Comparison of ENCODE assay signal across 8 cellular contexts in the genomic region with DNA sequence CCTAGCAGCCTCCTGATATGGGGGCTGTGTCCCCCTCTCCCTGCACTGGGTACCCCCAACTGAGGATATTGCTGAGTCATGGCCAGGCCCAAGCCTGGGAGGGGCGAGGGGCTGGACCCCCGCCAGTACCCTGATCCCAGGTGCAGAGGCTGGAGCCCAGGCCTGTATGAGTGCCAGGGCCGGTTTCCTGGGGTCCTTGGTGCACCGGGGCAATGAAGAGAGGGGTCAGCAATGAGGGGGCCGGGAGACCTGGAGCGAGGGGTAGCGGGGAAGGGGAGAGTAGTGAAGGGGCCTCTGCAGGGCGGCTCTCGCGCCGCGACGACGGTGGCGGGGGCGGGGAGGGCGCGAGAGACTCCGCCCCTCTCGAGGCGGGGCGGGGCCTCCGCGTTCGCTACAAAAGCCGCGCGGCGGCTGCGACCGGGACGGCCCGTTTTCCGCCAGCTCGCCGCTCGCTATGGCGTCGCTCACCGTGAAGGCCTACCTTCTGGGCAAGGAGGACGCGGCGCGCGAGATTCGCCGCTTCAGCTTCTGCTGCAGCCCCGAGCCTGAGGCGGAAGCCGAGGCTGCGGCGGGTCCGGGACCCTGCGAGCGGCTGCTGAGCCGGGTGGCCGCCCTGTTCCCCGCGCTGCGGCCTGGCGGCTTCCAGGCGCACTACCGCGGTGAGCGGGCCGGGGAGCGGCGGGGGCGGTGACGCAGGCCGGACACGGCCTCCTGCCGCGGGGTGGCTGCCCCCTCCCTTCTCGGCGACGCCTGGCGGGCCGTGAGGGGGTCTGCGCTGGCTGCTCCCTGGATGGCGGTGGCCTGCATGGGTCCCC. TPM values are rescaled to one million over a fixed set of nuclear protein-coding genes. Genes with fewer than 3 reads are reported as not detected.
A peak's percentile ranks its signal among the peaks of the same experiment; 100 is the strongest.
DNase-seq lines count a peak whose midpoint lies in the region; ATAC-seq and TF ChIP-seq lines count a peak whose summit lies in the region.

A gene (plus strand): TSS at position 423 of the 815 bp plus-strand sequence. CDS start 32 bp downstream, at position 455.

- DNase-seq in GM06990 (ENCODE audit: extremely low read depth, insufficient read length) (peak; percentile 88), GM23338 (ENCODE audit: low spot score) (peak; percentile 80), LoVo (ENCODE audit: low spot score) (peak; percentile 81), T-helper 1 cell (peak; percentile 59 to 81 (median 73)), amniotic stem cell (lab: John Stamatoyannopoulos, UW) (peak; percentile 48), left cardiac atrium (peak; percentile 87), posterior vena cava (ENCODE audit: low spot score) (peak; percentile 96), upper lobe of right lung (peak; percentile 93)

- no peak for TF ChIP-seq CTCF in GM06990 (IDR thresholded peaks at IDR 0.05; ENCODE audit: insufficient read depth, low read length, poor library complexity, severe bottlenecking)
- TF ChIP-seq CTCF in GM23338 (conservative IDR thresholded peaks at IDR 0.05; ENCODE audit: low read depth in 2 of 2): no peak
- no peak for TF ChIP-seq CTCF in upper lobe of right lung (IDR thresholded peaks at IDR 0.05)

- H3K4me2 ChIP-seq in GM23338: peak within 1 kb of the TSS; percentile 98

- peaks cover 43% of the 10 kb centered on the region for H3K36me3 Mint-ChIP-seq in GM23338 (ENCODE audit: low read depth)

- peaks cover 32% of the 10 kb centered on the region for H3K4me1 Mint-ChIP-seq in GM23338

- no peaks in the 10 kb centered on the region for H3K9me2 ChIP-seq in GM23338 (ENCODE audit: insufficient read depth)

- peaks cover 40% of the 10 kb centered on the region for H3F3A ChIP-seq in GM23338 (replicated peaks; ENCODE audit: low read depth)

- peak within 1 kb of the TSS; percentile 85 for H3K27ac Mint-ChIP-seq in GM23338

- peak within 1 kb of the TSS; percentile 76; the same call in 1 of the 2 replicates for H3K27ac ChIP-seq in GM23338 (ENCODE audit: low read depth)
- peak within 1 kb of the TSS; percentile 97 for H3K27ac ChIP-seq in upper lobe of right lung

- H3K4me3 ChIP-seq in GM06990 (replicated peaks; ENCODE audit: low read depth, low read length): peak within 1 kb of the TSS; percentile 82
- peak within 1 kb of the TSS; percentile 92 for H3K4me3 ChIP-seq in GM23338
- peak within 1 kb of the TSS; percentile 100 for H3K4me3 ChIP-seq in upper lobe of right lung

- H3K79me2 ChIP-seq in GM23338 (replicated peaks; ENCODE audit: insufficient read depth): peaks cover 21% of the 10 kb centered on the region

- H3K27me3 Mint-ChIP-seq in GM23338 (ENCODE audit: insufficient read depth, low read depth, poor library complexity): peaks cover 34% of the 10 kb centered on the region

- H3K27me3 ChIP-seq in GM06990 (replicated peaks; ENCODE audit: control insufficient read depth, insufficient read depth, low read length): no peaks in the 10 kb centered on the region
- peaks cover 12% of the 10 kb centered on the region; the same call in 1 of the 2 replicates for H3K27me3 ChIP-seq in GM23338 (ENCODE audit: insufficient read depth)
- no peaks in the 10 kb centered on the region for H3K27me3 ChIP-seq in upper lobe of right lung

- H3K4me1 ChIP-seq in GM23338 (ENCODE audit: insufficient read depth) (peaks cover 31% of the 10 kb centered on the region), upper lobe of right lung (peaks cover 62% of the 10 kb centered on the region)

- H3K36me3 ChIP-seq in GM06990 (ENCODE audit: control insufficient read depth, insufficient read depth, low read length) (peaks cover 16% of the 10 kb centered on the region), GM23338 (ENCODE audit: insufficient read depth) (peaks cover 18% of the 10 kb centered on the region), upper lobe of right lung (peaks cover 39% of the 10 kb centered on the region)

- intact Hi-C loops in left cardiac atrium (cut with DNase I): loop anchor here in 1 of 2 donors (5.0 kb wide), 1 partner anchor 37 kb away; a partner anchor contains a TSS
- intact Hi-C loops in posterior vena cava (cut with DNase I): loop anchor here in 1 of 2 donors (2.0 kb wide), 1 partner anchor 14 kb away; a partner anchor contains a TSS
- intact Hi-C loops in upper lobe of right lung (cut with DNase I): no loop called here

- ATAC-seq in GM23338 (peak; percentile 16), left cardiac atrium (peak; percentile 73 to 78), upper lobe of right lung (peak; percentile 77)

- H4K20me1 ChIP-seq in GM23338 (replicated peaks; ENCODE audit: insufficient read depth): peaks cover 11% of the 10 kb centered on the region

- no peaks in the 10 kb centered on the region for H3K9me3 ChIP-seq in upper lobe of right lung

- no peaks in the 10 kb centered on the region for H3K9me3 Mint-ChIP-seq in GM23338

- H3K4me3 Mint-ChIP-seq in GM23338: peak within 1 kb of the TSS; percentile 92

- no peak within 1 kb of the TSS for H2AFZ ChIP-seq in GM23338

TF ChIP-seq in GM23338, 12 proteins besides CTCF, POLR2A, EP300 and RAD21:
- peak; percentile 99 for TF ChIP-seq POLR2AphosphoS5 (IDR thresholded peaks at IDR 0.05; ENCODE audit: low read depth)
- no peak for TF ChIP-seq STAT1 (IDR thresholded peaks at IDR 0.05; ENCODE audit: unreplicated experiment)

RNA-seq across cellular contexts. Expression of the gene that starts here (rescaled TPM):
- total RNA-seq in GM23338 (2014; rRNA removed; shearing (Covaris generic)): 83.6 and 92.6 TPM in 2 replicates
- 52.5 and 58.0 TPM in 2 replicates for polyA plus RNA-seq in GM23338 (2016; fragmentation: Nextera tagmentation; extraction: Ambion mirVana)
- total RNA-seq in left cardiac atrium (100 to 1,000 TPM; 302 to 316 TPM), posterior vena cava (100 to 1,000 TPM; 245 to 333 TPM), upper lobe of right lung (501 TPM)

Comparison
In these comparisons a context has a peak if more than half of its experiments do, and no peak if none do; other contexts are left out.
1. Peak in every context shown above with its lines: DNase-seq, ATAC-seq, H3K4me3 ChIP-seq and H3K27ac ChIP-seq.
2. ATAC-seq: peak in every context shown above with its lines; median percentile 77 in upper lobe of right lung; 76 in left cardiac atrium; 16 in GM23338.